In genomic region chrX:130878350-130879341, GRCh38 we compare ENCODE assay signal across 12 cellular contexts. TPM values are rescaled to one million over a fixed set of nuclear protein-coding genes. Genes with fewer than 3 reads are reported as not detected.
A peak's percentile ranks its signal among the peaks of the same experiment; 100 is the strongest.
DNase-seq lines count a peak whose midpoint lies in the region; ATAC-seq and TF ChIP-seq lines count a peak whose summit lies in the region.
"Had no signal": no experiment of that assay in that cellular context is flagged by ENCODE, and none has a peak within 500 bp of the region (broad histone marks: within the 10 kb centered on the region; RNA-seq: fewer than 3 reads in every experiment).

No MANE protein-coding gene starts in this region.

- H3K36me3 ChIP-seq in mammary epithelial cell (ENCODE audit: insufficient read depth, low read length): no peaks in the 10 kb centered on the region
- no peaks in the 10 kb centered on the region for H3K36me3 ChIP-seq in lung (ENCODE audit: control insufficient read depth in 2 of 2, insufficient read depth in 2 of 2, low read length in 2 of 2)
- H3K36me3 ChIP-seq in vagina: no peaks in the 10 kb centered on the region

- 43% methylated on average over 7 of the region's 7 CpGs for WGBS in mammary epithelial cell (ENCODE audit: low coverage, missing lambda C conversion rate)
- WGBS in lung, 2 donors: 43 to 54% methylated on average over 7 of the region's 7 CpGs

- TF ChIP-seq CTCF in NB4 (IDR thresholded peaks at IDR 0.05; ENCODE audit: low read depth, low read length): no peak
- TF ChIP-seq CTCF in mammary epithelial cell (conservative IDR thresholded peaks at IDR 0.05 in 1 of 2, IDR thresholded peaks at IDR 0.05 in 1 of 2; ENCODE audit: extremely low read depth in 1 of 2, insufficient read depth in 1 of 2, low read depth in 1 of 2, low read length in 2 of 2): no peak
- no peak for TF ChIP-seq CTCF in lung (IDR thresholded peaks at IDR 0.05; ENCODE audit: control extremely low read depth, extremely low read depth)
- no peak for TF ChIP-seq CTCF in vagina (IDR thresholded peaks at IDR 0.05)

- intact Hi-C loops in mammary epithelial cell (cut with micrococcal nuclease): no loop called here
- intact Hi-C loops in vagina (cut with DNase I): no loop called here

- peaks cover 3% of the 10 kb centered on the region for H3K4me1 ChIP-seq in mammary epithelial cell (ENCODE audit: insufficient read depth, low read length)
- peaks cover 0 to 4% of the 10 kb centered on the region in 2 donors for H3K4me1 ChIP-seq in lung (ENCODE audit: control insufficient read depth in 2 of 2, insufficient read depth in 2 of 2, low read length in 2 of 2)
- no peaks in the 10 kb centered on the region for H3K4me1 ChIP-seq in vagina

- TF ChIP-seq POLR2A in NB4 (IDR thresholded peaks at IDR 0.05; ENCODE audit: extremely low read depth, insufficient read length) (no peak), vagina (IDR thresholded peaks at IDR 0.05) (no peak)

- DNase-seq in Ammon's horn (ENCODE audit: low spot score): peak; percentile 54
- DNase-seq in NB4 (ENCODE audit: low read depth): peak; percentile 1
- DNase-seq in mammary epithelial cell: peak; percentile 85
- peak; percentile 36 for DNase-seq in lung (ENCODE audit: low spot score)
- no peak for DNase-seq in DMS114 treated with DMSO at 0.1 percent for 48 hours (lab: John Stamatoyannopoulos, UW; ENCODE audit: unreplicated experiment)
- DNase-seq in vagina (ENCODE audit: extremely low spot score in 2 of 2): no peak
- DNase-seq in SKM-1 (lab: John Stamatoyannopoulos, UW; ENCODE audit: unreplicated experiment): no peak
- DNase-seq in NCI-H345 treated with DMSO at 0.1 percent for 48 hours (lab: John Stamatoyannopoulos, UW; ENCODE audit: unreplicated experiment): no peak
- DNase-seq: activated CD4-positive, alpha-beta T cell treated with anti-CD3 and anti-CD28 coated beads for 48 hours; GOT3; NCI-H146 had no signal

- in situ Hi-C loops in mammary epithelial cell (cut with MboI; ENCODE audit: low sequenced_read_pairs in 2 of 2): no loop called here

- ATAC-seq in lung (ENCODE audit: insufficient read depth, low FRiP score): no peak
- ATAC-seq: stimulated activated effector memory CD8-positive, alpha-beta T cell treated with anti-CD3 and anti-CD28 coated beads, Interleukin-12 subunit alpha, Interleukin-12 subunit beta, amount 100 ng/mL, for 72 hours had no signal

- H2AFZ ChIP-seq in mammary epithelial cell (ENCODE audit: low read depth, low read length): no peak overlapping the region

- no peaks in the 10 kb centered on the region for H3K27me3 ChIP-seq in mammary epithelial cell (ENCODE audit: insufficient read depth, low read length)
- no peaks in the 10 kb centered on the region for H3K27me3 ChIP-seq in lung (ENCODE audit: control insufficient read depth, insufficient read depth)
- no peaks in the 10 kb centered on the region for H3K27me3 ChIP-seq in vagina

- no TSS peak for BruUV-seq in mammary epithelial cell (replicated peaks; lab: Mats Ljungman, UMichigan)

- H3K9me3 ChIP-seq in mammary epithelial cell (replicated peaks; ENCODE audit: insufficient read depth, low read length) (no peaks in the 10 kb centered on the region), lung (ENCODE audit: control insufficient read depth in 2 of 2, insufficient read depth in 1 of 2, low read length in 1 of 2) (no peaks in the 10 kb centered on the region), vagina (no peaks in the 10 kb centered on the region)

- CTCF ChIA-PET in mammary epithelial cell (lab: Charles Lee; ENCODE audit: low non-redundant PET): no interaction called here

- H3K4me3 ChIP-seq in NB4 (ENCODE audit: low read depth, low read length): no peak overlapping the region
- no peak overlapping the region for H3K4me3 ChIP-seq in mammary epithelial cell (replicated peaks in 1 of 3; ENCODE audit: insufficient read depth in 1 of 3, low read depth in 2 of 3, low read length in 3 of 3)
- no peak overlapping the region for H3K4me3 ChIP-seq in lung
- H3K4me3 ChIP-seq in vagina: no peak overlapping the region

- H3K79me2 ChIP-seq in mammary epithelial cell (ENCODE audit: insufficient read depth, low read length): peaks cover 5% of the 10 kb centered on the region

- H3K9ac ChIP-seq in mammary epithelial cell (ENCODE audit: insufficient read depth, low read length): no peak overlapping the region

- peak overlapping the region; percentile 52 for H3K4me2 ChIP-seq in mammary epithelial cell (ENCODE audit: insufficient read depth, low read depth, low read length)

- no peak overlapping the region for H3K27ac ChIP-seq in mammary epithelial cell (ENCODE audit: insufficient read depth, low read depth, low read length)
- H3K27ac ChIP-seq in lung (ENCODE audit: low read depth in 1 of 2, low read length in 1 of 2): no peak overlapping the region
- H3K27ac ChIP-seq in vagina: no peak overlapping the region

- dilution Hi-C loops in mammary epithelial cell (cut with HindIII; ENCODE audit: low sequenced_read_pairs): no loop called here

- H4K20me1 ChIP-seq in mammary epithelial cell (ENCODE audit: insufficient read depth, low read length): no peaks in the 10 kb centered on the region

RNA-seq across cellular contexts. Expression of gene ENOX2, which starts 24.4 kb away (rescaled TPM):
- 10 to 100 TPM in 1 of 2 donors, 1 to 10 TPM in 1; 9.3 to 20.2 TPM for total RNA-seq in mammary epithelial cell
- 11.9 TPM for polyA plus RNA-seq in mammary epithelial cell
- polyA minus RNA-seq in mammary epithelial cell: 17.0 TPM
- 10 to 100 TPM; 15.1 to 15.8 TPM for total RNA-seq in lung
- 1 to 10 TPM; 3.4 to 6.4 TPM for polyA plus RNA-seq in lung
- total RNA-seq in vagina: 8.8 TPM

Comparison
In these comparisons a context has a peak if more than half of its experiments do, and no peak if none do; other contexts are left out.
1. DNase-seq: peak in Ammon's horn (single experiment), NB4 (single experiment), mammary epithelial cell (single experiment) and lung (single experiment); none in DMS114 treated with DMSO at 0.1 percent for 48 hours (single experiment), vagina (0 of 2), SKM-1 (single experiment) and NCI-H345 treated with DMSO at 0.1 percent for 48 hours (single experiment).